Comparison of ENCODE assay signal across 23 cellular contexts in the genomic region with DNA sequence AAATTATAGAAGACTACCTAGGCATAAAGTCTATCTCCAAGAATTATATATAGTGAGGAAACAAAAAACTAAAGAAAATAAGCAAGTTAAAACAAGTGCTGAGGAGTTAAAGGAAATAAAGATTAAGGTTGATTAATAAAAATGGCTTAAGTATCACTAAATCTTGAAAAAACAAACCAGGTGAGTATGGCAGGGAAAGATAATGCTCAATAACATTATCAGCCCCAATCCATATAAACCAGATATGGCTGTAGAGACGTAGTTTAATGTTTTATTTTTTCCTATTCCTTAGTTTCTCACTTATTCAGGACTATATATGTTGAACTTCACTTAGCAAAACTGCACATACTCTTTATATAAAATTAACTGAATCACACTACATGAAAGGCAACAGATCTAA. TPM values are rescaled to one million over a fixed set of nuclear protein-coding genes. Genes with fewer than 3 reads are reported as not detected.
DNase-seq lines count a peak whose midpoint lies in the region; ATAC-seq, FAIRE-seq and TF ChIP-seq lines count a peak whose summit lies in the region.
"Had no signal": no experiment of that assay in that cellular context is flagged by ENCODE, and none has a peak within 500 bp of the region (broad histone marks: within the 10 kb centered on the region; RNA-seq: fewer than 3 reads in every experiment).

No MANE protein-coding gene starts in this region.

- H2AFZ ChIP-seq in Loucy (ENCODE audit: low read length) (no peak overlapping the region), neural cell (ENCODE audit: low read depth, low read length) (no peak overlapping the region)

- H3K27ac ChIP-seq in CD4-positive, alpha-beta T cell (ENCODE audit: low read depth, low read length): no peak overlapping the region
- H3K27ac ChIP-seq in neural cell (ENCODE audit: low read length): no peak overlapping the region
- no peak overlapping the region for H3K27ac ChIP-seq in pancreas
- H3K27ac ChIP-seq in caudate nucleus (ENCODE audit: low read depth, low read length): no peak overlapping the region
- H3K27ac ChIP-seq: A549, Peyer's patch, SJCRH30 had no signal

- no peak for TF ChIP-seq RAD21 in neural cell (conservative IDR thresholded peaks at IDR 0.05)

- H3K4me3 ChIP-seq in Loucy (ENCODE audit: low read length, poor library complexity, severe bottlenecking): peak overlapping the region; percentile 87
- peak overlapping the region; percentile 80 for H3K4me3 ChIP-seq in neural cell (ENCODE audit: low read length)
- no peak overlapping the region for H3K4me3 ChIP-seq in pancreas
- H3K4me3 ChIP-seq: A549, Peyer's patch, SJCRH30 had no signal

- H4K20me1 ChIP-seq in Loucy (ENCODE audit: insufficient read depth, low read length, poor library complexity, severe bottlenecking): peaks cover 82% of the 10 kb centered on the region
- H4K20me1 ChIP-seq in neural cell (ENCODE audit: insufficient read depth): no peaks in the 10 kb centered on the region

- CTCF ChIA-PET in CD4-positive, alpha-beta T cell (lab: Charles Lee): no interaction called here

- 41 to 48% methylated on average over 1 of the region's 1 CpG for WGBS in pancreas, 2 donors

- no peak for ATAC-seq in CD4-positive, alpha-beta T cell (ENCODE audit: poor library complexity)
- ATAC-seq in pancreas: no peak
- no peak for ATAC-seq in HG03521 (IDR thresholded peaks at IDR 0.05; ENCODE audit: unreplicated experiment)
- ATAC-seq: A549 had no signal

- H3K4me2 ChIP-seq in Loucy (ENCODE audit: low read depth, low read length, poor library complexity, severe bottlenecking) (peak overlapping the region; percentile 84), neural cell (ENCODE audit: low read length) (peak overlapping the region; percentile 92)

- peaks cover 31% of the 10 kb centered on the region for H3K4me1 ChIP-seq in Loucy (ENCODE audit: insufficient read depth, low read length, poor library complexity, severe bottlenecking)
- peaks cover 28 to 58% (median 36%) of the 10 kb centered on the region in 3 donors for H3K4me1 ChIP-seq in pancreas

- intact Hi-C loops in CD4-positive, alpha-beta T cell (cut with DNase I, micrococcal nuclease): no loop called here
- intact Hi-C loops in pancreas (cut with DNase I): loop anchor here in 1 of 3 donors (10.0 kb wide), 1 partner anchor 50 kb away; no protein-coding TSS in a partner anchor

- no peak for FAIRE-seq in pancreas (lab: Jason Lieb, UNC)
- FAIRE-seq: A549, H54 had no signal

- H3K9ac ChIP-seq in Loucy (ENCODE audit: low read depth, low read length, poor library complexity, severe bottlenecking): peak overlapping the region; percentile 88
- H3K9ac ChIP-seq in neural cell (ENCODE audit: low read length): no peak overlapping the region

- no peaks in the 10 kb centered on the region for H3K27me3 ChIP-seq in CD4-positive, alpha-beta T cell (ENCODE audit: control insufficient read depth, insufficient read depth, low read length)
- H3K27me3 ChIP-seq in Loucy (ENCODE audit: insufficient read depth, low read length, poor library complexity, severe bottlenecking) (no peaks in the 10 kb centered on the region), neural cell (ENCODE audit: insufficient read depth, low read depth, low read length) (no peaks in the 10 kb centered on the region), pancreas (no peaks in the 10 kb centered on the region)
- H3K27me3 ChIP-seq: Peyer's patch, SJCRH30 had no signal

- H3K4me1 Mint-ChIP-seq in CD4-positive, alpha-beta T cell (ENCODE audit: low read depth): peaks cover 82% of the 10 kb centered on the region
- H3K4me1 Mint-ChIP-seq in brain: peaks cover 54% of the 10 kb centered on the region

- H3K79me2 ChIP-seq in Loucy (ENCODE audit: insufficient read depth, low read length): peaks cover 82% of the 10 kb centered on the region
- H3K79me2 ChIP-seq in neural cell (replicated peaks; ENCODE audit: insufficient read depth, low read length): peaks cover 88% of the 10 kb centered on the region

- H3K9me3 Mint-ChIP-seq in CD4-positive, alpha-beta T cell: no peaks in the 10 kb centered on the region
- peaks cover 0 to under 1% (median 0%) of the 10 kb centered on the region in 5 experiments for H3K9me3 Mint-ChIP-seq in brain
- H3K9me3 Mint-ChIP-seq: CD4-positive, alpha-beta memory T cell had no signal

- no peak overlapping the region for H3K27ac Mint-ChIP-seq in CD4-positive, alpha-beta T cell
- peak overlapping the region in 1 of 5 experiments; percentile 100 for H3K27ac Mint-ChIP-seq in brain

- H3K9me3 ChIP-seq in CD4-positive, alpha-beta T cell (ENCODE audit: control insufficient read depth, low read length): no peaks in the 10 kb centered on the region
- H3K9me3 ChIP-seq in Loucy (ENCODE audit: insufficient read depth, low read depth, low read length) (no peaks in the 10 kb centered on the region), neural cell (ENCODE audit: low read length) (no peaks in the 10 kb centered on the region), pancreas (no peaks in the 10 kb centered on the region)
- H3K9me3 ChIP-seq: A549, Peyer's patch, SJCRH30 had no signal

- H3F3A ChIP-seq in Loucy (ENCODE audit: low read depth) (no peaks in the 10 kb centered on the region), neural cell (ENCODE audit: insufficient read depth, low read length, poor library complexity, severe bottlenecking) (peaks cover 8% of the 10 kb centered on the region)

- peak overlapping the region; percentile 49 for H3K4me3 Mint-ChIP-seq in CD4-positive, alpha-beta T cell
- H3K4me3 Mint-ChIP-seq in brain: peak overlapping the region in 4 of 5 experiments; percentile 97 to 99 (median 98)

- H3K27me3 Mint-ChIP-seq in CD4-positive, alpha-beta T cell: no peaks in the 10 kb centered on the region
- H3K27me3 Mint-ChIP-seq in brain: peaks cover 11% of the 10 kb centered on the region
- H3K27me3 Mint-ChIP-seq: CD4-positive, alpha-beta memory T cell had no signal

- TF ChIP-seq CTCF in CD4-positive, alpha-beta T cell (IDR thresholded peaks at IDR 0.05): no peak
- TF ChIP-seq CTCF in Loucy (conservative IDR thresholded peaks at IDR 0.05; ENCODE audit: low read length) (no peak), brain (conservative IDR thresholded peaks at IDR 0.05) (no peak), neural cell (IDR thresholded peaks at IDR 0.05; ENCODE audit: poor library complexity, severe bottlenecking) (no peak), pancreas (IDR thresholded peaks at IDR 0.05) (no peak)

- DNase-seq in CD4-positive, alpha-beta T cell: no peak
- no peak for DNase-seq in pancreas
- no peak for DNase-seq in caudate nucleus (lab: John Stamatoyannopoulos, UW)
- no peak for DNase-seq in NCI-H1417 treated with DMSO at 0.1 percent for 48 hours (lab: John Stamatoyannopoulos, UW)
- DNase-seq: CD4-positive, alpha-beta memory T cell; DMS153; GDM1; KBM-7; NCI-H1092 treated with DMSO at 0.1 percent for 48 hours; NCI-H2081; NCI-H2171; NCI-H345; NCI-H524; NCI-H774; NK-92 treated with Interleukin-12 subunit alpha and Interleukin-12 subunit beta, amount 100 ng/mL, for 24 hours; Peyer's patch; SJCRH30 had no signal

- peaks cover 13% of the 10 kb centered on the region for H3K36me3 Mint-ChIP-seq in CD4-positive, alpha-beta T cell (ENCODE audit: low read depth)
- H3K36me3 Mint-ChIP-seq in brain: peaks cover 13% of the 10 kb centered on the region

- no peaks in the 10 kb centered on the region for H3K36me3 ChIP-seq in Loucy (ENCODE audit: insufficient read depth, low read length)
- no peaks in the 10 kb centered on the region for H3K36me3 ChIP-seq in neural cell (ENCODE audit: insufficient read depth, low read length)
- no peaks in the 10 kb centered on the region for H3K36me3 ChIP-seq in pancreas
- H3K36me3 ChIP-seq: Peyer's patch, SJCRH30 had no signal

- H3K9me2 ChIP-seq in Loucy (replicated peaks; ENCODE audit: low read depth, low read length) (no peaks in the 10 kb centered on the region), neural cell (ENCODE audit: insufficient read depth, low read length) (no peaks in the 10 kb centered on the region)

- POLR2A ChIA-PET in CD4-positive, alpha-beta T cell (lab: Charles Lee): no interaction called here

- no peak for TF ChIP-seq EP300 in neural cell (conservative IDR thresholded peaks at IDR 0.05; ENCODE audit: poor library complexity, severe bottlenecking)

TF ChIP-seq in neural cell, 6 proteins besides CTCF, POLR2A, EP300 and RAD21:
- TF ChIP-seq SMC3 (conservative IDR thresholded peaks at IDR 0.05; ENCODE audit: poor library complexity): no peak

RNA-seq across cellular contexts. Expression of gene WASL, which starts 4.4 kb away (rescaled TPM):
- total RNA-seq in CD4-positive, alpha-beta T cell: 1 to 10 TPM; 8.6 to 9.3 TPM
- polyA plus RNA-seq in brain (ENCODE audit: insufficient read depth, low read depth, low replicate concordance): 23.5 TPM
- 22.5 and 22.6 TPM in 2 replicates for polyA plus RNA-seq in neural cell
- 47.0 and 59.2 TPM in 2 replicates for polyA minus RNA-seq in neural cell
- total RNA-seq in pancreas: 10 to 100 TPM; 13.2 to 27.3 (median 18.0) TPM
- 10 to 100 TPM in 1 of 2 donors, 1 to 10 TPM in 1; 8.2 to 14.9 TPM for polyA plus RNA-seq in pancreas

Comparison
In these comparisons a context has a peak if more than half of its experiments do, and no peak if none do; other contexts are left out.
1. H3K4me3 ChIP-seq: peak in Loucy (single experiment) and neural cell (single experiment); none in pancreas (0 of 4).